9 cellular contexts compared by ENCODE assay signal in the genomic region with DNA sequence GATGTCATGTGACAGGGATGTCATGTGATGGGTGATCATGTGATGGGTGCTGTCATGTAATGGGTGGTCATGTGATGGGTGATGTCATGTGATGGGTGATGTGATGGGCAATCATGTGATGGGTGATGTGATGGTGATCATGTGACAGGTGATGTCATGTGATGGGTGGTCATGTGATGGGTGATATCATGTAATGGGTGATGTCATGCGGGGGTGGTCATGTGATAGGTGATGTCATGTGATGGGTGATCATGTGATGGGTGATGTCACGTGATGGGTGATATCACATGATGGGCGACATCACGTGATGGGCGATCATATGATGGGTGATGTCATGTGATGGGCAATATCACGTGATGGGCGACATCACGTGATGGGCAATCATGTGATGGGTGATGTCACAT. TPM values are rescaled to one million over a fixed set of nuclear protein-coding genes. Genes with fewer than 3 reads are reported as not detected.
A peak's percentile ranks its signal among the peaks of the same experiment; 100 is the strongest.
DNase-seq lines count a peak whose midpoint lies in the region; ATAC-seq, FAIRE-seq and TF ChIP-seq lines count a peak whose summit lies in the region.
"Had no signal": no experiment of that assay in that cellular context is flagged by ENCODE, and none has a peak within 500 bp of the region (broad histone marks: within the 10 kb centered on the region; RNA-seq: fewer than 3 reads in every experiment).

No MANE protein-coding gene starts in this region.

- DNase-seq in activated CD8-positive, alpha-beta memory T cell treated with anti-CD3 and anti-CD28 coated beads for 24 hours = peak; percentile 57
- no peak for DNase-seq in activated CD8-positive, alpha-beta memory T cell treated with anti-CD3 and anti-CD28 coated beads, Interleukin-2, amount 50 U/mL, for 4 hours
- peak; percentile 42 for DNase-seq in SK-N-DZ (ENCODE audit: low spot score)
- no peak for DNase-seq in H1 (ENCODE audit: low read depth in 1 of 2, low spot score in 2 of 2)
- no peak for DNase-seq in 8988T
- DNase-seq in activated gamma-delta T cell (lab: John Stamatoyannopoulos, UW) = no peak

- H2BK12ac ChIP-seq in H1 (ENCODE audit: low read depth, low read length) = no peak overlapping the region

- ATAC-seq in stimulated activated memory B cell treated with anti-CD40 and anti-IgM and Interleukin-4, amounts not matched to agents 10 μg/mL and 1 μg/mL and 100 μg/mL, for 72 hours = no peak
- no peak for ATAC-seq in HG02970 (IDR thresholded peaks at IDR 0.05; ENCODE audit: low FRiP score, unreplicated experiment)

- no peak overlapping the region for H2BK15ac ChIP-seq in H1 (ENCODE audit: low read length)

- H4K8ac ChIP-seq in H1 (ENCODE audit: extremely low read depth, insufficient read depth, low read length) = no peak overlapping the region

- no peak overlapping the region for H3K56ac ChIP-seq in H1 (replicated peaks; ENCODE audit: insufficient read length, low read depth, low read length)

- no peak overlapping the region for H4K5ac ChIP-seq in H1 (ENCODE audit: insufficient read length, low read depth, low read length)

- H3K4me1 Mint-ChIP-seq in stimulated activated memory B cell treated with anti-CD40 and anti-IgM and Interleukin-4, amounts not matched to agents 10 μg/mL and 1 μg/mL and 100 μg/mL, for 72 hours = peaks cover 36% of the 10 kb centered on the region

- TF ChIP-seq RAD21 in H1 (IDR thresholded peaks at IDR 0.05 in 1 of 2, conservative IDR thresholded peaks at IDR 0.05 in 1 of 2; ENCODE audit: low read depth in 2 of 2, low read length in 2 of 2) = no peak

- H3K23me2 ChIP-seq in H1 (ENCODE audit: low read depth, low read length) = peaks cover 2% of the 10 kb centered on the region; the same call in 1 of the 2 replicates

- 92% methylated on average over 8 of the region's 8 CpGs; no CpG with 5 or more reads in 1 of the 2 experiments for WGBS in H1 (ENCODE audit: extremely low coverage in 1 of 2, insufficient coverage in 1 of 2, insufficient read length in 1 of 2, insufficient replicate concordance in 2 of 2, low coverage in 1 of 2, low lambda C conversion rate in 2 of 2, missing lambda C conversion rate in 1 of 2), 2 experiments

- no peak overlapping the region for H3K27ac ChIP-seq in H1 (ENCODE audit: low read depth, low read length)

- peaks cover 13 to 21% of the 10 kb centered on the region in 2 experiments for H3K9me3 ChIP-seq in H1 (ENCODE audit: insufficient read depth in 2 of 2, low read depth in 1 of 2, low read length in 1 of 2)

- H3K4me1 ChIP-seq in H1 (replicated peaks in 1 of 4; ENCODE audit: control insufficient read depth in 3 of 4, insufficient read depth in 4 of 4, low read length in 3 of 4) = no peaks in the 10 kb centered on the region

- H3K36me3 Mint-ChIP-seq in stimulated activated memory B cell treated with anti-CD40 and anti-IgM and Interleukin-4, amounts not matched to agents 10 μg/mL and 1 μg/mL and 100 μg/mL, for 72 hours = peaks cover 25% of the 10 kb centered on the region

- H4K20me1 ChIP-seq in H1 (replicated peaks in 1 of 2; ENCODE audit: control insufficient read depth in 1 of 2, insufficient read depth in 2 of 2, low read length in 2 of 2) = no peaks in the 10 kb centered on the region

- H2BK20ac ChIP-seq in H1 (ENCODE audit: low read length) = no peak overlapping the region

- TF ChIP-seq CTCF in H1 (IDR thresholded peaks at IDR 0.05; ENCODE audit: control extremely low read depth in 1 of 3, insufficient read depth in 1 of 3, low read depth in 1 of 3, low read length in 3 of 3) = no peak

- H3K27me3 ChIP-seq in H1 (replicated peaks in 1 of 4; ENCODE audit: control insufficient read depth in 3 of 4, extremely low read depth in 1 of 4, insufficient read depth in 3 of 4, low read length in 3 of 4) = peaks cover 0 to 2% (median 0%) of the 10 kb centered on the region in 4 experiments; a peak in 1 of 7 replicates

- 0 out of 3 replicates have a peak, but pooled peaks of 1 of the 2 experiments have one; percentile 1 for TF ChIP-seq EP300 in H1 (IDR thresholded peaks at IDR 0.05; ENCODE audit: borderline replicate concordance in 1 of 2, low read depth in 2 of 2, low read length in 2 of 2)

- no peak overlapping the region for H3K18ac ChIP-seq in H1 (ENCODE audit: extremely low read depth, low read length)

- no peaks in the 10 kb centered on the region for H3K79me2 ChIP-seq in H1 (ENCODE audit: control insufficient read depth in 1 of 2, insufficient read depth in 2 of 2, low read length in 2 of 2)

- no peak overlapping the region for H2AFZ ChIP-seq in H1 (ENCODE audit: low read length)

- H2AK5ac ChIP-seq in H1 (ENCODE audit: low read depth, low read length) = peak overlapping the region; percentile 3; the same call in 1 of the 2 replicates

- TF ChIP-seq POLR2A in H1 (IDR thresholded peaks at IDR 0.05; ENCODE audit: control extremely low read depth in 1 of 2, low read depth in 2 of 2, low read length in 2 of 2) = no peak

- no peak overlapping the region for H3K4me3 ChIP-seq in H1 (ENCODE audit: extremely low read depth in 1 of 4, insufficient read depth in 2 of 4, low read depth in 3 of 4, low read length in 4 of 4)

- no peak overlapping the region for H2BK120ac ChIP-seq in H1 (replicated peaks; ENCODE audit: low read depth, low read length)

- no peak overlapping the region for H2BK5ac ChIP-seq in H1 (ENCODE audit: low read depth, low read length)

- H3K36me3 ChIP-seq in H1 (ENCODE audit: control insufficient read depth in 2 of 4, insufficient read depth in 4 of 4, low read length in 3 of 4) = no peaks in the 10 kb centered on the region

- peak; percentile 85 for FAIRE-seq in H1 (lab: Jason Lieb, UNC)

- H3K27me3 Mint-ChIP-seq in stimulated activated memory B cell treated with anti-CD40 and anti-IgM and Interleukin-4, amounts not matched to agents 10 μg/mL and 1 μg/mL and 100 μg/mL, for 72 hours = peaks cover 12% of the 10 kb centered on the region

- POLR2A ChIA-PET in H1 (lab: Charles Lee; ENCODE audit: partially characterized antibody) = no interaction called here

- H3K79me1 ChIP-seq in H1 (ENCODE audit: low read depth, low read length) = no peaks in the 10 kb centered on the region

- CTCF ChIA-PET in H1 (lab: Charles Lee; ENCODE audit: partially characterized antibody) = no interaction called here

- no peak overlapping the region for H3K9ac ChIP-seq in H1 (replicated peaks in 1 of 4; ENCODE audit: extremely low read depth in 1 of 4, low read depth in 3 of 4, low read length in 3 of 4)

- H3K4me3 Mint-ChIP-seq in stimulated activated memory B cell treated with anti-CD40 and anti-IgM and Interleukin-4, amounts not matched to agents 10 μg/mL and 1 μg/mL and 100 μg/mL, for 72 hours = peak overlapping the region; percentile 59

- no peak overlapping the region for H3K23ac ChIP-seq in H1 (ENCODE audit: insufficient read length)

- no peak overlapping the region for H3K4ac ChIP-seq in H1 (replicated peaks; ENCODE audit: insufficient read length, low read depth, low read length)

- peak overlapping the region; percentile 97 for H3K27ac Mint-ChIP-seq in stimulated activated memory B cell treated with anti-CD40 and anti-IgM and Interleukin-4, amounts not matched to agents 10 μg/mL and 1 μg/mL and 100 μg/mL, for 72 hours

- no peak overlapping the region for H4K91ac ChIP-seq in H1 (replicated peaks; ENCODE audit: insufficient read length, low read length)

- H3K14ac ChIP-seq in H1 (ENCODE audit: insufficient read length) = no peak overlapping the region

- peaks cover 25% of the 10 kb centered on the region for H3K9me3 Mint-ChIP-seq in stimulated activated memory B cell treated with anti-CD40 and anti-IgM and Interleukin-4, amounts not matched to agents 10 μg/mL and 1 μg/mL and 100 μg/mL, for 72 hours

- H3K4me2 ChIP-seq in H1 (ENCODE audit: insufficient read depth in 1 of 2, low read depth in 2 of 2, low read length in 2 of 2) = no peak overlapping the region

RNA-seq across cellular contexts. Expression of a gene that starts 16.6 kb away (rescaled TPM):
- polyA plus RNA-seq in SK-N-DZ (2014; cell fraction: cytosol; rRNA removed) = not detected in 2 replicates
- not detected in 2 replicates for polyA plus RNA-seq in SK-N-DZ (2014; cell fraction: nucleus; rRNA removed)
- total RNA-seq in H1 (2021; fragmentation: NEBNext Ultra II Directional; extraction: Animal tissue kit (Norgen Biotek cat#: 25700)) = not detected in 2 replicates
- polyA plus RNA-seq in H1 (2011; rRNA removed) = not detected in 2 replicates
- not detected for polyA plus RNA-seq in H1 (2011; cell fraction: cytosol; rRNA removed)
- polyA plus RNA-seq in H1 (2011; cell fraction: nucleus; rRNA removed) = not detected
- polyA plus RNA-seq in H1 (2012, experiment 1 of 2) = not detected in 4 replicates
- polyA plus RNA-seq in H1 (2012, experiment 2 of 2) = not detected
- not detected for polyA plus RNA-seq in H1 (2013, experiment 1 of 2)
- not detected for polyA plus RNA-seq in H1 (2013, experiment 2 of 2)
- polyA minus RNA-seq in H1 (2011; rRNA and poly(A)+ RNA removed) = not detected in 2 replicates
- not detected for polyA minus RNA-seq in H1 (2011; cell fraction: cytosol; rRNA and poly(A)+ RNA removed)
- polyA minus RNA-seq in H1 (2011; cell fraction: nucleus; rRNA and poly(A)+ RNA removed) = not detected
- total RNA-seq: fibroblast of lung had no signal
- polyA plus RNA-seq: fibroblast of lung had no signal

RNA-seq across cellular contexts. Expression of a gene that starts 31.3 kb away (rescaled TPM):
- not detected in 2 replicates for polyA plus RNA-seq in SK-N-DZ (2014; cell fraction: cytosol; rRNA removed)
- not detected in 2 replicates for polyA plus RNA-seq in SK-N-DZ (2014; cell fraction: nucleus; rRNA removed)
- not detected in 2 replicates for total RNA-seq in H1 (2021; fragmentation: NEBNext Ultra II Directional; extraction: Animal tissue kit (Norgen Biotek cat#: 25700))
- not detected in 2 replicates for polyA plus RNA-seq in H1 (2011; rRNA removed)
- polyA plus RNA-seq in H1 (2011; cell fraction: cytosol; rRNA removed) = not detected
- not detected for polyA plus RNA-seq in H1 (2011; cell fraction: nucleus; rRNA removed)
- not detected in 4 replicates for polyA plus RNA-seq in H1 (2012, experiment 1 of 2)
- not detected for polyA plus RNA-seq in H1 (2012, experiment 2 of 2)
- polyA plus RNA-seq in H1 (2013, experiment 1 of 2) = not detected
- polyA plus RNA-seq in H1 (2013, experiment 2 of 2) = not detected
- polyA minus RNA-seq in H1 (2011; rRNA and poly(A)+ RNA removed) = not detected in 2 replicates
- polyA minus RNA-seq in H1 (2011; cell fraction: cytosol; rRNA and poly(A)+ RNA removed) = not detected
- polyA minus RNA-seq in H1 (2011; cell fraction: nucleus; rRNA and poly(A)+ RNA removed) = not detected
- total RNA-seq: fibroblast of lung had no signal
- polyA plus RNA-seq: fibroblast of lung had no signal

RNA-seq across cellular contexts. Expression of a gene that starts 48.2 kb away (rescaled TPM):
- polyA plus RNA-seq in SK-N-DZ (2014; cell fraction: cytosol; rRNA removed) = not detected in 2 replicates
- not detected in 2 replicates for polyA plus RNA-seq in SK-N-DZ (2014; cell fraction: nucleus; rRNA removed)
- total RNA-seq in H1 (2021; fragmentation: NEBNext Ultra II Directional; extraction: Animal tissue kit (Norgen Biotek cat#: 25700)) = 0.46 and 0.52 TPM in 2 replicates
- polyA plus RNA-seq in H1 (2011; rRNA removed) = 1.3 and 1.6 TPM in 2 replicates
- polyA plus RNA-seq in H1 (2011; cell fraction: cytosol; rRNA removed) = 1.5 TPM
- polyA plus RNA-seq in H1 (2011; cell fraction: nucleus; rRNA removed) = 2.0 TPM
- polyA plus RNA-seq in H1 (2012, experiment 1 of 2) = 0.75 to 2.2 TPM (median 1.1 TPM) in 4 replicates
- polyA plus RNA-seq in H1 (2012, experiment 2 of 2) = 0.81 TPM
- polyA plus RNA-seq in H1 (2013, experiment 1 of 2) = 1.2 TPM
- polyA plus RNA-seq in H1 (2013, experiment 2 of 2) = 1.2 TPM
- polyA minus RNA-seq in H1 (2011; rRNA and poly(A)+ RNA removed) = 1.2 and 1.8 TPM in 2 replicates
- polyA minus RNA-seq in H1 (2011; cell fraction: cytosol; rRNA and poly(A)+ RNA removed) = not detected
- polyA minus RNA-seq in H1 (2011; cell fraction: nucleus; rRNA and poly(A)+ RNA removed) = 0.30 TPM
- total RNA-seq: fibroblast of lung had no signal
- polyA plus RNA-seq: fibroblast of lung had no signal

RNA-seq across cellular contexts. Expression of a gene that starts 52.7 kb away (rescaled TPM):
- not detected in 2 replicates for polyA plus RNA-seq in SK-N-DZ (2014; cell fraction: cytosol; rRNA removed)
- not detected in 2 replicates for polyA plus RNA-seq in SK-N-DZ (2014; cell fraction: nucleus; rRNA removed)
- total RNA-seq in H1 (2021; fragmentation: NEBNext Ultra II Directional; extraction: Animal tissue kit (Norgen Biotek cat#: 25700)) = not detected in 2 replicates
- polyA plus RNA-seq in H1 (2011; rRNA removed) = not detected in 2 replicates
- not detected for polyA plus RNA-seq in H1 (2011; cell fraction: cytosol; rRNA removed)
- not detected for polyA plus RNA-seq in H1 (2011; cell fraction: nucleus; rRNA removed)
- not detected in 4 replicates for polyA plus RNA-seq in H1 (2012, experiment 1 of 2)
- polyA plus RNA-seq in H1 (2012, experiment 2 of 2) = not detected
- not detected for polyA plus RNA-seq in H1 (2013, experiment 1 of 2)
- not detected for polyA plus RNA-seq in H1 (2013, experiment 2 of 2)
- not detected in 2 replicates for polyA minus RNA-seq in H1 (2011; rRNA and poly(A)+ RNA removed)
- polyA minus RNA-seq in H1 (2011; cell fraction: cytosol; rRNA and poly(A)+ RNA removed) = not detected
- polyA minus RNA-seq in H1 (2011; cell fraction: nucleus; rRNA and poly(A)+ RNA removed) = not detected
- total RNA-seq: fibroblast of lung had no signal
- polyA plus RNA-seq: fibroblast of lung had no signal

Comparison
In these comparisons a context has a peak if more than half of its experiments do, and no peak if none do; other contexts are left out.
1. DNase-seq: peak in activated CD8-positive, alpha-beta memory T cell treated with anti-CD3 and anti-CD28 coated beads for 24 hours (single experiment) and SK-N-DZ (single experiment); none in activated CD8-positive, alpha-beta memory T cell treated with anti-CD3 and anti-CD28 coated beads, Interleukin-2, amount 50 U/mL, for 4 hours (single experiment), H1 (0 of 2), 8988T (single experiment) and activated gamma-delta T cell (single experiment).